Comparison of ENCODE assay signal across 20 cellular contexts in genomic region chr1:53155945-53156344, GRCh38. TPM values are rescaled to one million over a fixed set of nuclear protein-coding genes. Genes with fewer than 3 reads are reported as not detected.
DNase-seq lines count a peak whose midpoint lies in the region; FAIRE-seq and TF ChIP-seq lines count a peak whose summit lies in the region.
"Had no signal": no experiment of that assay in that cellular context is flagged by ENCODE, and none has a peak within 500 bp of the region (broad histone marks: within the 10 kb centered on the region; RNA-seq: fewer than 3 reads in every experiment).

No MANE protein-coding gene starts in this region.

- TF ChIP-seq EP300 in esophagus muscularis mucosa (IDR thresholded peaks at IDR 0.05), result no peak

- CTCF ChIA-PET in RWPE1 (lab: Yijun Ruan, JAX), result no interaction called here

- H3K79me2 ChIP-seq in neural progenitor cell (ENCODE audit: low read depth), result no peaks in the 10 kb centered on the region

- H2AFZ ChIP-seq in neural progenitor cell (replicated peaks), result no peak overlapping the region
- H2AFZ ChIP-seq: GM23248 had no signal

- intact Hi-C loops in esophagus muscularis mucosa (cut with DNase I), result no loop called here

- peak overlapping the region; percentile 51 for H3K27ac Mint-ChIP-seq in neural progenitor cell
- H3K27ac Mint-ChIP-seq: HFFc6 had no signal

- H3K9ac ChIP-seq in neural progenitor cell, result no peak overlapping the region
- H3K9ac ChIP-seq: GM23248 had no signal

- H3K36me3 Mint-ChIP-seq in neural progenitor cell, result no peaks in the 10 kb centered on the region
- H3K36me3 Mint-ChIP-seq: CD4-positive, alpha-beta memory T cell had no signal

- H4K20me1 ChIP-seq in neural progenitor cell (ENCODE audit: low read depth), result no peaks in the 10 kb centered on the region

- peak; percentile 88 for FAIRE-seq in bronchial epithelial cell (lab: Jason Lieb, UNC)
- FAIRE-seq: A549, G401.6, GM12892, H54 had no signal

- H3K9me3 ChIP-seq in esophagus muscularis mucosa (no peaks in the 10 kb centered on the region), neural progenitor cell (ENCODE audit: low read depth) (no peaks in the 10 kb centered on the region)
- H3K9me3 ChIP-seq: A549, HAP-1 had no signal

- no peaks in the 10 kb centered on the region for H3F3A ChIP-seq in neural progenitor cell (ENCODE audit: low read depth)

- no peaks in the 10 kb centered on the region for H3K9me3 Mint-ChIP-seq in neural progenitor cell
- H3K9me3 Mint-ChIP-seq: CD4-positive, alpha-beta memory T cell; HFFc6 had no signal

- TF ChIP-seq CTCF in bronchial epithelial cell (IDR thresholded peaks at IDR 0.05; ENCODE audit: insufficient read depth, low read length, severe bottlenecking) (no peak), esophagus muscularis mucosa (IDR thresholded peaks at IDR 0.05) (no peak), neural progenitor cell (IDR thresholded peaks at IDR 0.05) (no peak), RWPE1 (conservative IDR thresholded peaks at IDR 0.05; ENCODE audit: low read depth) (no peak)

- no peaks in the 10 kb centered on the region for H3K4me1 Mint-ChIP-seq in neural progenitor cell
- H3K4me1 Mint-ChIP-seq: CD4-positive, alpha-beta memory T cell had no signal

- H3K36me3 ChIP-seq in bronchial epithelial cell (ENCODE audit: control insufficient read depth, insufficient read depth, low read length), result no peaks in the 10 kb centered on the region
- no peaks in the 10 kb centered on the region for H3K36me3 ChIP-seq in esophagus muscularis mucosa
- H3K36me3 ChIP-seq in neural progenitor cell, result no peaks in the 10 kb centered on the region
- H3K36me3 ChIP-seq: HAP-1 had no signal

- H3K4me3 ChIP-seq in bronchial epithelial cell (ENCODE audit: low read depth, low read length) (no peak overlapping the region), esophagus muscularis mucosa (no peak overlapping the region), neural progenitor cell (no peak overlapping the region)
- H3K4me3 ChIP-seq: A549, GM23248, HAP-1 had no signal

- no peaks in the 10 kb centered on the region for H3K27me3 ChIP-seq in bronchial epithelial cell (ENCODE audit: control insufficient read depth, insufficient read depth, low read length)
- no peaks in the 10 kb centered on the region for H3K27me3 ChIP-seq in esophagus muscularis mucosa
- H3K27me3 ChIP-seq in neural progenitor cell, result no peaks in the 10 kb centered on the region

- no peak for DNase-seq in bronchial epithelial cell (ENCODE audit: low read depth)
- DNase-seq in esophagus muscularis mucosa (ENCODE audit: extremely low spot score), result peak; percentile 68
- no peak for DNase-seq in neural progenitor cell (ENCODE audit: low spot score)
- DNase-seq in RWPE1 (ENCODE audit: low spot score), result no peak
- DNase-seq in DMS114 treated with DMSO at 0.1 percent for 48 hours (lab: John Stamatoyannopoulos, UW; ENCODE audit: unreplicated experiment), result no peak
- DNase-seq in H4 (ENCODE audit: low spot score), result no peak
- DNase-seq: 8988T; ACHN; C1 segment of cervical spinal cord; Calu3; CD4-positive, alpha-beta memory T cell; DMS153; DND-41; GM23248; HFFc6 had no signal

- H3K4me2 ChIP-seq in neural progenitor cell, result no peak overlapping the region
- H3K4me2 ChIP-seq: A549 had no signal

- POLR2A ChIA-PET in RWPE1 (lab: Yijun Ruan, JAX; ENCODE audit: low non-redundant PET), result no interaction called here

- TF ChIP-seq POLR2A in esophagus muscularis mucosa (IDR thresholded peaks at IDR 0.05; ENCODE audit: low read depth), result no peak

- WGBS in esophagus muscularis mucosa, result 89% methylated on average over 7 of the region's 7 CpGs

- H3K4me3 Mint-ChIP-seq in neural progenitor cell, result no peak overlapping the region
- H3K4me3 Mint-ChIP-seq: CD4-positive, alpha-beta memory T cell; HFFc6 had no signal

- no peak overlapping the region for H3K27ac ChIP-seq in esophagus muscularis mucosa (replicated peaks in 1 of 4)
- no peak overlapping the region for H3K27ac ChIP-seq in neural progenitor cell
- H3K27ac ChIP-seq in RWPE1, result no peak overlapping the region
- H3K27ac ChIP-seq: A549, GM23248 had no signal

- peaks cover 4% of the 10 kb centered on the region for H3K27me3 Mint-ChIP-seq in neural progenitor cell (ENCODE audit: insufficient read depth, low read depth)

- H3K4me1 ChIP-seq in esophagus muscularis mucosa (no peaks in the 10 kb centered on the region), neural progenitor cell (no peaks in the 10 kb centered on the region)
- H3K4me1 ChIP-seq: HAP-1 had no signal

RNA-seq across cellular contexts. Expression of gene SLC1A7, which starts 13.5 kb away (rescaled TPM):
- total RNA-seq in bronchial epithelial cell, result not detected in 2 replicates
- total RNA-seq in esophagus muscularis mucosa, result 1 to 10 TPM in 1 of 4 donors, under 1 TPM in 3; 0.45 to 3.7 (median 0.84) TPM
- total RNA-seq in neural progenitor cell (ENCODE audit: low replicate concordance), result not detected in 2 replicates
- 0.60 and 2.4 TPM in 2 replicates for total RNA-seq in H4 (2014; rRNA removed; shearing (Covaris generic))
- total RNA-seq: Calu3; CD4-positive, alpha-beta memory T cell; GM23248 had no signal

RNA-seq across cellular contexts. Expression of gene CPT2, which starts 40.7 kb away (rescaled TPM):
- total RNA-seq in bronchial epithelial cell, result 5.5 and 15.0 TPM in 2 replicates
- total RNA-seq in esophagus muscularis mucosa, result 10 to 100 TPM; 11.4 to 19.1 (median 16.0) TPM
- 19.0 and 29.2 TPM in 2 replicates for total RNA-seq in neural progenitor cell (ENCODE audit: low replicate concordance)
- total RNA-seq in H4 (2014; rRNA removed; shearing (Covaris generic)), result 23.3 and 30.6 TPM in 2 replicates
